ENCODE assay signal across 8 cellular contexts in the genomic region with DNA sequence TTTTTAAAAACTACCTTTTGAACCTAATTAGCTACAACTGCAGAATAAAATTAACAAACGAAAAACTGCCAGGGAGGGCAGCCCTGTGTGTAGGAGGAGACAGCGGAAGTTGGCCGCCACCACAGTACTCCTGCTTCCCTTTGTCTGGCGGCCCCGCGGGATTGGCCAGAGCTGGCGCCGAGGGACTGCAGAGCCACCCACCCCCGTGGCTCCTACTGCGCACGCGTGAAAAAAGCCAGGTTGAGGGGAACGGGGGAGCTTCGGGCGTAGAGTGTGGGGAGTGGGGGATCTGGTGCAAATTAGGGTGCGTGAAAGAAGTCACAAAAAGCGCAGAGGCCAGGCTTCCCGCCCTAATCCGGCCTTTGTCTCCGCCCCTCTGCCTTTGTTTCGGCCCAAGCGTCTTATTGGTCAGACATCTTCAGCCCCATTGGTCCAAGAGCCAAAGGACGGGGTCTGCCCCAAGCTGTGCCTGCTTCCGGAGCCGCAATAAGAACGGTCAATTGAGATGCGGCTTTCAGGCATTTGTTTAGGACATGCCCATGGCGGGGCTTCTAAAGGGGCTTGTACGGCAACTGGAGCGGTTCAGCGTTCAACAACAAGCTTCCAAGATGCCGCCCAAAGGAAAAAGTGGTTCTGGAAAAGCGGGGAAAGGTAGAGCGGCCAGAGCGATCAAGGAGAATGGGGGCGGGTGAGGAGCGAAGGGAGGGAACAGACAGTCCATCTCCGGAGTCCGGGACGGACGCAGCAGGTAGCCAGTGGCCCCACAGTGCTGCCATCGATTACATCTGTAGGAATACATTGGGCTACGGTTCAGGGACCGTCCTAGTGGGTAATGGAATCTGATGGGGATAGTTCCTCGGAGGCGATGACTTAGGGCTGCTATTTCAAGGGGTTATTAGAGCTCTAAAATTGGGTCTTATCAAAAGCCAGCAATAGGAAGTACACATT. TPM values are rescaled to one million over a fixed set of nuclear protein-coding genes. Genes with fewer than 3 reads are reported as not detected.
DNase-seq lines count a peak whose midpoint lies in the region; ATAC-seq, FAIRE-seq and TF ChIP-seq lines count a peak whose summit lies in the region.

A gene (plus strand): TSS at position 580 of the 948 bp plus-strand sequence. CDS start 29 bp downstream, at position 609.

- TF ChIP-seq CTCF in heart right ventricle (IDR thresholded peaks at IDR 0.05), result no peak

- peak within 1 kb of the TSS; percentile 52 to 84 (median 72) for H3K4me3 ChIP-seq in heart right ventricle

- no peak; the same call in 1 of the 2 replicates for TF ChIP-seq POLR2A in GM12891 (IDR thresholded peaks at IDR 0.05; ENCODE audit: low read depth, low read length)

- no peaks in the 10 kb centered on the region for H3K9me3 ChIP-seq in heart right ventricle

- H3K36me3 ChIP-seq in heart right ventricle, result peaks cover 0 to 3% (median 0%) of the 10 kb centered on the region in 9 donors

- H3K4me1 ChIP-seq in heart right ventricle, result peaks cover 0 to 17% (median 11%) of the 10 kb centered on the region in 9 donors

- DNase-seq in GM12891 (ENCODE audit: insufficient read length, low spot score) (peak; percentile 50), NCI-H1436 treated with DMSO at 0.1 percent for 48 hours (lab: John Stamatoyannopoulos, UW) (peak; percentile 95), T follicular helper cell (ENCODE audit: low read depth) (peak; percentile 68), amniotic epithelial cell (ENCODE audit: low read depth) (peak; percentile 95), heart right ventricle (peak; percentile 83 to 94), posterior vena cava (ENCODE audit: low spot score) (peak; percentile 96), ureter (ENCODE audit: low spot score) (peak; percentile 91)

- no peaks in the 10 kb centered on the region for H3K27me3 ChIP-seq in heart right ventricle

- 1% methylated on average over 39 to 46 of the region's 46 CpGs for WGBS in heart right ventricle, 2 donors

- H3K27ac ChIP-seq in heart right ventricle, result peak within 1 kb of the TSS; percentile 69 to 87 (median 84)

- intact Hi-C loops in heart right ventricle (cut with DNase I), result loop anchor here in 2 of 10 donors (5.0 kb wide), 2 partner anchors 49 to 179 kb away; a partner anchor contains a TSS
- intact Hi-C loops in posterior vena cava (cut with DNase I), result no loop called here

- ATAC-seq in HG02852 (IDR thresholded peaks at IDR 0.05; ENCODE audit: unreplicated experiment), result peak; percentile 95
- ATAC-seq in heart right ventricle, result peak; percentile 97 to 99 (median 98)

- peak; percentile 71 for FAIRE-seq in GM12891 (lab: Jason Lieb, UNC)

TF ChIP-seq in GM12891, 5 proteins besides CTCF, POLR2A, EP300 and RAD21:
- TF ChIP-seq PAX5 (IDR thresholded peaks at IDR 0.05; ENCODE audit: insufficient read depth, low read length, severe bottlenecking) (no peak), POLR2AphosphoS5 (IDR thresholded peaks at IDR 0.05; ENCODE audit: low read depth, low read length) (peak; percentile 54; the same call in 1 of the 2 replicates), SPI1 (IDR thresholded peaks at IDR 0.05; ENCODE audit: low read depth, low read length) (peak; percentile 59), POU2F2 (IDR thresholded peaks at IDR 0.05; ENCODE audit: low read depth, low read length) (no peak)

RNA-seq across cellular contexts. Expression of the gene that starts here (rescaled TPM):
- 17.6 TPM for polyA plus RNA-seq in GM12891 (2012; ENCODE audit: low read depth, missing spikeins)
- total RNA-seq in heart right ventricle (10 to 100 TPM in 6 of 10 donors, 1 to 10 TPM in 4; 6.9 to 15.6 (median 10.5) TPM), posterior vena cava (1 to 10 TPM; 7.1 to 8.8 TPM), ureter (13.4 TPM)
- 10 to 100 TPM; 17.7 to 52.8 TPM for polyA plus RNA-seq in heart right ventricle

Comparison
In these comparisons a context has a peak if more than half of its experiments do, and no peak if none do; other contexts are left out.
1. Peak in every context shown above with its lines: DNase-seq, ATAC-seq, H3K4me3 ChIP-seq and H3K27ac ChIP-seq.